16 cellular contexts compared by ENCODE assay signal in genomic region chr20:47816487-47817451, GRCh38. TPM values are rescaled to one million over a fixed set of nuclear protein-coding genes. Genes with fewer than 3 reads are reported as not detected.
DNase-seq lines count a peak whose midpoint lies in the region; ATAC-seq, FAIRE-seq and TF ChIP-seq lines count a peak whose summit lies in the region.
"Had no signal": no experiment of that assay in that cellular context is flagged by ENCODE, and none has a peak within 500 bp of the region (broad histone marks: within the 10 kb centered on the region; RNA-seq: fewer than 3 reads in every experiment).

No MANE protein-coding gene starts in this region.

- H3K36me3 ChIP-seq in HepG2 (replicated peaks in 1 of 2; ENCODE audit: control insufficient read depth in 1 of 2, insufficient read depth in 2 of 2, low read length in 2 of 2) = no peaks in the 10 kb centered on the region
- no peaks in the 10 kb centered on the region for H3K36me3 ChIP-seq in right lobe of liver
- H3K36me3 ChIP-seq in upper lobe of right lung = no peaks in the 10 kb centered on the region

- H4K20me1 ChIP-seq in HepG2 (ENCODE audit: insufficient read depth, low read length) = no peaks in the 10 kb centered on the region

- H3K27ac ChIP-seq in HepG2 (ENCODE audit: extremely low read length, insufficient read depth, low read length) (no peak overlapping the region), right lobe of liver (no peak overlapping the region), upper lobe of right lung (no peak overlapping the region)
- H3K27ac ChIP-seq: HL-60 had no signal

- H3K9me3 ChIP-seq in HepG2 (ENCODE audit: low read length) (no peaks in the 10 kb centered on the region), right lobe of liver (no peaks in the 10 kb centered on the region), upper lobe of right lung (no peaks in the 10 kb centered on the region)

- no TSS peak for BruUV-seq in HepG2 (replicated peaks; lab: Mats Ljungman, UMichigan)

- H2AFZ ChIP-seq in HepG2 (ENCODE audit: low read length) = no peak overlapping the region

- H3K4me2 ChIP-seq in HepG2 (ENCODE audit: low read depth, low read length) = no peak overlapping the region

- H3K79me2 ChIP-seq in HepG2 (ENCODE audit: insufficient read depth, low read length) = no peaks in the 10 kb centered on the region

- peaks cover 2 to 49% of the 10 kb centered on the region in 2 experiments; a peak in 4 of 5 replicates for H3K27me3 ChIP-seq in HepG2 (ENCODE audit: control insufficient read depth in 1 of 2, insufficient read depth in 2 of 2, low read length in 2 of 2)
- no peaks in the 10 kb centered on the region for H3K27me3 ChIP-seq in right lobe of liver
- peaks cover 37% of the 10 kb centered on the region for H3K27me3 ChIP-seq in upper lobe of right lung

- no peak for TF ChIP-seq POLR2A in HepG2 (IDR thresholded peaks at IDR 0.05; ENCODE audit: insufficient read depth in 1 of 2, low read depth in 2 of 2, low read length in 2 of 2)
- TF ChIP-seq POLR2A in right lobe of liver (IDR thresholded peaks at IDR 0.05) = no peak

- H3K4me1 ChIP-seq in HepG2 (ENCODE audit: insufficient read depth, low read length) (no peaks in the 10 kb centered on the region), right lobe of liver (no peaks in the 10 kb centered on the region), upper lobe of right lung (no peaks in the 10 kb centered on the region)

- no peak for FAIRE-seq in HepG2 (lab: Jason Lieb, UNC)

- no peak for TF ChIP-seq RAD21 in HepG2 (CRISPR knock-in tag; IDR thresholded peaks at IDR 0.05)

- in situ Hi-C loops in HepG2 (cut with HindIII; ENCODE audit: extremely low pct_ligation_motif_present, low pct_unique_long_range_greater_than_20kb) = no loop called here

- ATAC-seq in HepG2 (peak; percentile 22; the same call in 1 of the 3 replicates), right lobe of liver (no peak), upper lobe of right lung (no peak)

- POLR2A ChIA-PET in HepG2 (lab: Yijun Ruan, JAX) = no interaction called here

- TF ChIP-seq CTCF in HepG2 (CRISPR knock-in tag; IDR thresholded peaks at IDR 0.05) = no peak
- TF ChIP-seq CTCF in right lobe of liver (IDR thresholded peaks at IDR 0.05) = no peak
- no peak for TF ChIP-seq CTCF in upper lobe of right lung (IDR thresholded peaks at IDR 0.05)

- no peak for TF ChIP-seq EP300 in HepG2 (IDR thresholded peaks at IDR 0.05; ENCODE audit: low read depth in 2 of 2, low read length in 2 of 2)
- TF ChIP-seq EP300 in HepG2 (CRISPR knock-in tag; IDR thresholded peaks at IDR 0.05; ENCODE audit: borderline replicate concordance) = no peak

- CTCF ChIA-PET in HepG2 (lab: Yijun Ruan, JAX; ENCODE audit: low intra/inter-chr PET ratio, low total read pairs) = no interaction called here

- no peak overlapping the region for H3K9ac ChIP-seq in HepG2 (ENCODE audit: insufficient read depth, low read depth, low read length)

- H3K4me3 ChIP-seq in HepG2 (replicated peaks in 1 of 3; ENCODE audit: insufficient read depth in 1 of 3, low read depth in 2 of 3, low read length in 3 of 3) (no peak overlapping the region), right lobe of liver (no peak overlapping the region), upper lobe of right lung (no peak overlapping the region)

- intact Hi-C loops in HepG2 (cut with micrococcal nuclease; ENCODE audit: unreplicated experiment) (no loop called here), right lobe of liver (cut with DNase I) (no loop called here), upper lobe of right lung (cut with DNase I) (no loop called here)

- DNase-seq in HepG2 (ENCODE audit: low spot score) (no peak), right lobe of liver (no peak), RPMI8226 (peak; percentile 73), islet precursor cell (peak; percentile 54), upper lobe of right lung (peak; percentile 28), SKM-1 treated with dmso at 0.1 percent for 144 hours (lab: John Stamatoyannopoulos, UW; ENCODE audit: unreplicated experiment) (no peak), superior temporal gyrus (ENCODE audit: extremely low spot score) (no peak), glomerular visceral epithelial cell (ENCODE audit: extremely low spot score) (no peak)
- DNase-seq: ACHN; CD8-positive, alpha-beta memory T cell; GOT3; KBM-7; NCI-H1092; NCI-H446; NCI-H82 had no signal

- whole genome bisulfite sequencing in HepG2 (ENCODE audit: low lambda C conversion rate) = 33% methylated on average over 4 of the region's 5 CpGs
- WGBS in right lobe of liver (ENCODE audit: insufficient coverage, low coverage, low lambda C conversion rate, missing lambda C conversion rate) = 39% methylated on average over 2 of the region's 5 CpGs

TF ChIP-seq in HepG2, 621 proteins besides CTCF, POLR2A, EP300 and RAD21:
- TF ChIP-seq TMF1 (CRISPR knock-in tag; IDR thresholded peaks at IDR 0.05; ENCODE audit: low read depth) (no peak), MTF2 (CRISPR knock-in tag; IDR thresholded peaks at IDR 0.05; ENCODE audit: borderline replicate concordance) (no peak), PATZ1 (CRISPR knock-in tag; IDR thresholded peaks at IDR 0.05) (no peak), ZBTB7A (CRISPR knock-in tag; IDR thresholded peaks at IDR 0.05) (no peak), HOXD1 (CRISPR knock-in tag; IDR thresholded peaks at IDR 0.05) (no peak), SP1 (IDR thresholded peaks at IDR 0.05) (no peak), SP1 (CRISPR knock-in tag; IDR thresholded peaks at IDR 0.05) (no peak), RNF2 (conservative IDR thresholded peaks at IDR 0.05; ENCODE audit: low read depth) (no peak), HNRNPH1 (optimal IDR thresholded peaks at IDR 0.05; ENCODE audit: low read depth, low read length) (no peak), SIN3A (IDR thresholded peaks at IDR 0.05; ENCODE audit: borderline replicate concordance, low read depth, low read length) (no peak), KLF6 (CRISPR knock-in tag; IDR thresholded peaks at IDR 0.05) (no peak), ZBTB46 (CRISPR knock-in tag; IDR thresholded peaks at IDR 0.05; ENCODE audit: borderline replicate concordance) (no peak), RORA (CRISPR knock-in tag; IDR thresholded peaks at IDR 0.05) (no peak)

RNA-seq across cellular contexts. Expression of gene SULF2, which starts 31.5 kb away (rescaled TPM):
- total RNA-seq in HepG2 (2016; rRNA removed; fragmentation: Illumina TruSeq; extraction: Trizol) (29.1 and 50.9 TPM in 2 replicates), right lobe of liver (10 to 100 TPM in 5 of 6 experiments, 1 to 10 TPM in 1; 6.1 to 92.0 (median 48.3) TPM), upper lobe of right lung (52.8 TPM)
- total RNA-seq in HepG2 (2016; cell fraction: cytosol; rRNA removed; fragmentation: Illumina TruSeq; extraction: Trizol; ENCODE audit: low read depth) = 7.4 and 9.2 TPM in 2 replicates
- 22.2 and 47.3 TPM in 2 replicates for total RNA-seq in HepG2 (2016; cell fraction: insoluble cytoplasmic fraction; rRNA removed; fragmentation: Illumina TruSeq; extraction: Trizol)
- total RNA-seq in HepG2 (2016; cell fraction: membrane; rRNA removed; fragmentation: Illumina TruSeq; extraction: Trizol) = 23.9 and 29.0 TPM in 2 replicates
- 55.3 and 65.2 TPM in 2 replicates for total RNA-seq in HepG2 (2016; cell fraction: nucleus; rRNA removed; fragmentation: Illumina TruSeq; extraction: Trizol)
- 7.2 and 9.3 TPM in 2 replicates for polyA plus RNA-seq in HepG2 (2011; rRNA removed)
- polyA plus RNA-seq in HepG2 (2011; cell fraction: cytosol; rRNA removed) = 9.3 and 12.6 TPM in 2 replicates
- 21.3 and 25.5 TPM in 2 replicates for polyA plus RNA-seq in HepG2 (2011; cell fraction: nucleus; rRNA removed)
- polyA plus RNA-seq in HepG2 (2012) = 5.1 and 11.0 TPM in 2 replicates
- polyA plus RNA-seq in HepG2 (2016; cell fraction: cytosol; fragmentation: Illumina TruSeq; extraction: Trizol; ENCODE audit: low read depth) = 10.7 and 10.8 TPM in 2 replicates
- 33.7 and 34.1 TPM in 2 replicates for polyA plus RNA-seq in HepG2 (2016; cell fraction: insoluble cytoplasmic fraction; fragmentation: Illumina TruSeq; extraction: Trizol; ENCODE audit: low read depth)
- 22.4 and 24.8 TPM in 2 replicates for polyA plus RNA-seq in HepG2 (2016; cell fraction: membrane; fragmentation: Illumina TruSeq; extraction: Trizol; ENCODE audit: low read depth)
- polyA plus RNA-seq in HepG2 (2016; cell fraction: nucleus; fragmentation: Illumina TruSeq; extraction: Trizol; ENCODE audit: insufficient read depth, low read depth) = 96.6 and 101 TPM in 2 replicates
- polyA minus RNA-seq in HepG2 (2011; rRNA and poly(A)+ RNA removed; ENCODE audit: low replicate concordance) = 51.1 TPM in 1 of 2 replicates, not detected in the other
- polyA minus RNA-seq in HepG2 (2011; cell fraction: cytosol; rRNA and poly(A)+ RNA removed) = 16.7 and 17.7 TPM in 2 replicates
- 11.1 and 13.5 TPM in 2 replicates for polyA minus RNA-seq in HepG2 (2011; cell fraction: nucleus; rRNA and poly(A)+ RNA removed)

Comparison
In these comparisons a context has a peak if more than half of its experiments do, and no peak if none do; other contexts are left out.
1. DNase-seq: peak in RPMI8226 (single experiment), islet precursor cell (single experiment) and upper lobe of right lung (single experiment); none in HepG2 (single experiment), right lobe of liver (0 of 3), SKM-1 treated with dmso at 0.1 percent for 144 hours (single experiment), superior temporal gyrus (single experiment) and glomerular visceral epithelial cell (single experiment).